8 cellular contexts compared by ENCODE assay signal in genomic region chrY:12661607-12661973, GRCh38. TPM values are rescaled to one million over a fixed set of nuclear protein-coding genes. Genes with fewer than 3 reads are reported as not detected.
DNase-seq lines count a peak whose midpoint lies in the region; ATAC-seq and TF ChIP-seq lines count a peak whose summit lies in the region.

No MANE protein-coding gene starts in this region.

- no peak overlapping the region for H3K23ac ChIP-seq in mesenchymal stem cell (ENCODE audit: low read length in 2 of 2)

- intact Hi-C loops in CD4-positive, alpha-beta T cell (cut with DNase I, micrococcal nuclease), result loop anchor here (5.0 to 10.0 kb wide), 5 partner anchors 53 to 1041 kb away; partner anchors contain the start of genes DDX3Y (in 1 of the 2), TMSB4Y (in 1 of the 2) and UTY (in 1 of the 2)

- H3K14ac ChIP-seq in mesenchymal stem cell (ENCODE audit: low read length in 2 of 2), result no peak overlapping the region

- peak overlapping the region; percentile 93 for H3K4me3 Mint-ChIP-seq in CD4-positive, alpha-beta T cell
- H3K4me3 Mint-ChIP-seq in activated naive CD8-positive, alpha-beta T cell treated with anti-CD3 and anti-CD28 coated beads for 36 hours, result peak overlapping the region; percentile 97

- H4K8ac ChIP-seq in mesenchymal stem cell (ENCODE audit: low read length), result no peak overlapping the region

- H2BK5ac ChIP-seq in mesenchymal stem cell (ENCODE audit: low read depth, low read length, poor library complexity, severe bottlenecking), result no peak overlapping the region

- ATAC-seq in CD4-positive, alpha-beta T cell (ENCODE audit: poor library complexity), result peak; percentile 5
- ATAC-seq in HG02623 (IDR thresholded peaks at IDR 0.05; ENCODE audit: unreplicated experiment) (peak; percentile 17), GM21526 (IDR thresholded peaks at IDR 0.05; ENCODE audit: low FRiP score, unreplicated experiment) (no peak), HG02981 (IDR thresholded peaks at IDR 0.05; ENCODE audit: unreplicated experiment) (no peak)

- H3K9me3 Mint-ChIP-seq in CD4-positive, alpha-beta T cell, result no peaks in the 10 kb centered on the region
- no peaks in the 10 kb centered on the region for H3K9me3 Mint-ChIP-seq in activated naive CD8-positive, alpha-beta T cell treated with anti-CD3 and anti-CD28 coated beads for 36 hours

- H3K36me3 ChIP-seq in mesenchymal stem cell (ENCODE audit: control insufficient read depth in 1 of 2, insufficient read depth in 2 of 2, low read depth in 1 of 2, low read length in 2 of 2) (peaks cover 0 to 3% of the 10 kb centered on the region in 2 experiments), BE2C (no peaks in the 10 kb centered on the region)

- no peaks in the 10 kb centered on the region for H3K9me3 ChIP-seq in CD4-positive, alpha-beta T cell (ENCODE audit: control insufficient read depth, low read length)
- no peaks in the 10 kb centered on the region for H3K9me3 ChIP-seq in mesenchymal stem cell (ENCODE audit: control insufficient read depth, low read length)
- H3K9me3 ChIP-seq in BE2C, result no peaks in the 10 kb centered on the region

- H3K27me3 Mint-ChIP-seq in CD4-positive, alpha-beta T cell, result no peaks in the 10 kb centered on the region
- no peaks in the 10 kb centered on the region for H3K27me3 Mint-ChIP-seq in activated naive CD8-positive, alpha-beta T cell treated with anti-CD3 and anti-CD28 coated beads for 36 hours

- no peak for TF ChIP-seq CTCF in CD4-positive, alpha-beta T cell (IDR thresholded peaks at IDR 0.05)
- TF ChIP-seq CTCF in BE2C (IDR thresholded peaks at IDR 0.05; ENCODE audit: low read depth, low read length), result no peak

- CTCF ChIA-PET in CD4-positive, alpha-beta T cell (lab: Charles Lee), result no interaction called here

- H2AK5ac ChIP-seq in mesenchymal stem cell (ENCODE audit: low read length, severe bottlenecking), result no peak overlapping the region

- H3K27ac Mint-ChIP-seq in CD4-positive, alpha-beta T cell, result peak overlapping the region; percentile 96
- peak overlapping the region; percentile 98 for H3K27ac Mint-ChIP-seq in activated naive CD8-positive, alpha-beta T cell treated with anti-CD3 and anti-CD28 coated beads for 36 hours

- H3K4me3 ChIP-seq in mesenchymal stem cell (ENCODE audit: insufficient read depth in 1 of 2, low read depth in 1 of 2, low read length in 2 of 2), result no peak overlapping the region
- H3K4me3 ChIP-seq in BE2C (ENCODE audit: low read depth, low read length), result no peak overlapping the region

- peak overlapping the region; percentile 37 to 45 for H3K18ac ChIP-seq in mesenchymal stem cell (ENCODE audit: low read depth in 1 of 2, low read length in 2 of 2)

- H4K91ac ChIP-seq in mesenchymal stem cell (ENCODE audit: low read length), result peak overlapping the region; percentile 66

- no peaks in the 10 kb centered on the region for H3K27me3 ChIP-seq in CD4-positive, alpha-beta T cell (ENCODE audit: control insufficient read depth, insufficient read depth, low read length)
- H3K27me3 ChIP-seq in mesenchymal stem cell (ENCODE audit: control insufficient read depth in 1 of 2, insufficient read depth in 1 of 2, low read length in 2 of 2), result no peaks in the 10 kb centered on the region
- no peaks in the 10 kb centered on the region for H3K27me3 ChIP-seq in BE2C

- H3K36me3 Mint-ChIP-seq in CD4-positive, alpha-beta T cell (ENCODE audit: low read depth), result peaks cover 38% of the 10 kb centered on the region
- peaks cover 14% of the 10 kb centered on the region for H3K36me3 Mint-ChIP-seq in activated naive CD8-positive, alpha-beta T cell treated with anti-CD3 and anti-CD28 coated beads for 36 hours

- peak overlapping the region; percentile 18 for H2AFZ ChIP-seq in mesenchymal stem cell (ENCODE audit: low read depth, low read length)

- DNase-seq in CD4-positive, alpha-beta T cell, result peak in 1 of 10 experiments; percentile 5
- DNase-seq in activated naive CD8-positive, alpha-beta T cell treated with anti-CD3 and anti-CD28 coated beads for 36 hours, result no peak
- no peak for DNase-seq in mesenchymal stem cell
- no peak for DNase-seq in NCI-H187 treated with DMSO at 0.1 percent for 48 hours (lab: John Stamatoyannopoulos, UW)
- no peak for DNase-seq in BE2C

- 12% methylated on average over 7 of the region's 9 CpGs for WGBS in mesenchymal stem cell

- peak overlapping the region; percentile 50 for H3K27ac ChIP-seq in CD4-positive, alpha-beta T cell (ENCODE audit: low read depth, low read length)
- H3K27ac ChIP-seq in mesenchymal stem cell (ENCODE audit: low read length, poor library complexity, severe bottlenecking), result peak overlapping the region; percentile 81

- H2BK15ac ChIP-seq in mesenchymal stem cell (ENCODE audit: low read depth, poor library complexity, severe bottlenecking), result no peak overlapping the region

- H3K4me2 ChIP-seq in mesenchymal stem cell (ENCODE audit: low read length, poor library complexity, severe bottlenecking), result peak overlapping the region; percentile 12

- POLR2A ChIA-PET in CD4-positive, alpha-beta T cell (lab: Charles Lee), result interaction anchor here (0.6 to 1.8 kb wide), 7 partner anchors 9 to 147 kb away, joined by 3 to 9 read pairs (median 4); no protein-coding TSS in a partner anchor

- H2BK12ac ChIP-seq in mesenchymal stem cell (ENCODE audit: low read length in 2 of 2), result no peak overlapping the region

- H3K4me1 ChIP-seq in mesenchymal stem cell (ENCODE audit: control insufficient read depth, insufficient read depth, low read depth, low read length) (peaks cover 3% of the 10 kb centered on the region), BE2C (no peaks in the 10 kb centered on the region)

- H3K4me1 Mint-ChIP-seq in CD4-positive, alpha-beta T cell (ENCODE audit: low read depth), result peaks cover 27% of the 10 kb centered on the region
- peaks cover 6% of the 10 kb centered on the region for H3K4me1 Mint-ChIP-seq in activated naive CD8-positive, alpha-beta T cell treated with anti-CD3 and anti-CD28 coated beads for 36 hours

- no peak overlapping the region for H2BK120ac ChIP-seq in mesenchymal stem cell (ENCODE audit: low read depth, low read length)

- peak overlapping the region in 1 of 2 experiments; percentile 17 for H3K4ac ChIP-seq in mesenchymal stem cell (ENCODE audit: low read depth in 1 of 2, low read length in 2 of 2)

- H3K9ac ChIP-seq in mesenchymal stem cell (ENCODE audit: low read length), result no peak overlapping the region

- no peaks in the 10 kb centered on the region for H3K79me1 ChIP-seq in mesenchymal stem cell (replicated peaks; ENCODE audit: low read length, poor library complexity, severe bottlenecking)

RNA-seq across cellular contexts. Expression of gene USP9Y, which starts 39.4 kb away (rescaled TPM):
- 10 to 100 TPM; 32.1 to 37.1 TPM for total RNA-seq in CD4-positive, alpha-beta T cell
- 10 to 100 TPM in 1 of 2 experiments, 1 to 10 TPM in 1; 9.8 to 11.6 TPM for total RNA-seq in activated naive CD8-positive, alpha-beta T cell treated with anti-CD3 and anti-CD28 coated beads for 36 hours
- 13.5 TPM for polyA plus RNA-seq in mesenchymal stem cell (2013, experiment 1 of 2)
- polyA plus RNA-seq in mesenchymal stem cell (2013, experiment 2 of 2), result 13.4 TPM
- polyA plus RNA-seq in BE2C (2012; ENCODE audit: insufficient read depth, insufficient read length, low read depth), result not detected

Comparison
In these comparisons a context has a peak if more than half of its experiments do, and no peak if none do; other contexts are left out.
1. ATAC-seq: peak in CD4-positive, alpha-beta T cell (single experiment) and HG02623 (single experiment); none in GM21526 (single experiment) and HG02981 (single experiment).